8 cellular contexts compared by ENCODE assay signal in genomic region chr4:113547487-113548042, GRCh38.
DNase-seq lines count a peak whose midpoint lies in the region; ATAC-seq, FAIRE-seq and TF ChIP-seq lines count a peak whose summit lies in the region.

No MANE protein-coding gene starts in this region.

- peaks cover 17% of the 10 kb centered on the region for H3K4me1 Mint-ChIP-seq in activated naive CD4-positive, alpha-beta T cell treated with anti-CD3 and anti-CD28 coated beads for 36 hours (ENCODE audit: low read depth)

- H3K36me3 ChIP-seq in pancreas (no peaks in the 10 kb centered on the region), tibial nerve (peaks cover 0 to 9% (median 0%) of the 10 kb centered on the region in 3 donors)

- H3K9me3 ChIP-seq in pancreas (no peaks in the 10 kb centered on the region), tibial nerve (no peaks in the 10 kb centered on the region)

- no peak overlapping the region for H3K4me3 Mint-ChIP-seq in activated naive CD4-positive, alpha-beta T cell treated with anti-CD3 and anti-CD28 coated beads for 36 hours

- no peaks in the 10 kb centered on the region for H3K27me3 Mint-ChIP-seq in activated naive CD4-positive, alpha-beta T cell treated with anti-CD3 and anti-CD28 coated beads for 36 hours (ENCODE audit: low read depth)

- TF ChIP-seq POLR2A in tibial nerve (IDR thresholded peaks at IDR 0.05): no peak

- H3K4me1 ChIP-seq in pancreas (no peaks in the 10 kb centered on the region), tibial nerve (peaks cover 0 to 16% (median 2%) of the 10 kb centered on the region in 4 donors)

- DNase-seq in NCI-H1048 (lab: John Stamatoyannopoulos, UW) (peak; percentile 77), SK-N-DZ (ENCODE audit: low spot score) (peak; percentile 81), globus pallidus (ENCODE audit: low spot score) (peak; percentile 85), pancreas (peak; percentile 81 to 92 (median 88)), tibial nerve (ENCODE audit: low spot score in 2 of 2) (peak; percentile 76 to 88)
- DNase-seq in activated naive CD4-positive, alpha-beta T cell treated with anti-CD3 and anti-CD28 coated beads for 36 hours: peak; percentile 97

- TF ChIP-seq EP300 in tibial nerve (IDR thresholded peaks at IDR 0.05): peak; percentile 28 to 88

- TF ChIP-seq CTCF in GM12872 (IDR thresholded peaks at IDR 0.05; ENCODE audit: insufficient read depth, low read depth, low read length) (peak; percentile 96), pancreas (IDR thresholded peaks at IDR 0.05) (peak; percentile 87 to 98 (median 94)), tibial nerve (IDR thresholded peaks at IDR 0.05) (peak; percentile 91 to 98 (median 92))

- FAIRE-seq in pancreas (lab: Jason Lieb, UNC): peak; percentile 96

- H3K4me3 ChIP-seq in pancreas (no peak overlapping the region), tibial nerve (no peak overlapping the region)

- intact Hi-C loops in activated naive CD4-positive, alpha-beta T cell treated with anti-CD3 and anti-CD28 coated beads for 36 hours (cut with micrococcal nuclease): loop anchor here (1.0 to 2.0 kb wide), 17 partner anchors 8 to 524 kb away; no protein-coding TSS in a partner anchor
- intact Hi-C loops in pancreas (cut with DNase I): no loop called here

- CTCF ChIA-PET in activated naive CD4-positive, alpha-beta T cell treated with anti-CD3 and anti-CD28 coated beads for 36 hours (lab: Charles Lee): interaction anchor here (0.5 to 2.8 kb wide), 28 partner anchors 9 to 224 kb away, joined by 3 to 11 read pairs (median 4); no protein-coding TSS in a partner anchor

- peak overlapping the region; percentile 8 for H3K27ac Mint-ChIP-seq in activated naive CD4-positive, alpha-beta T cell treated with anti-CD3 and anti-CD28 coated beads for 36 hours

- ATAC-seq in HG02610 (IDR thresholded peaks at IDR 0.05; ENCODE audit: unreplicated experiment) (peak; percentile 100), pancreas (peak; percentile 99 to 100 (median 99))

- H3K27ac ChIP-seq in pancreas: peak overlapping the region in 2 of 4 donors; percentile 66 to 70
- H3K27ac ChIP-seq in tibial nerve: peak overlapping the region; percentile 46 to 74 (median 69)

- no peaks in the 10 kb centered on the region for H3K27me3 ChIP-seq in pancreas
- H3K27me3 ChIP-seq in tibial nerve: no peaks in the 10 kb centered on the region

- no peaks in the 10 kb centered on the region for H3K9me3 Mint-ChIP-seq in activated naive CD4-positive, alpha-beta T cell treated with anti-CD3 and anti-CD28 coated beads for 36 hours

- 13% methylated on average over 5 of the region's 5 CpGs for WGBS in pancreas, 2 donors
- WGBS in tibial nerve, 2 donors: 13 to 14% methylated on average over 5 of the region's 5 CpGs

- H3K36me3 Mint-ChIP-seq in activated naive CD4-positive, alpha-beta T cell treated with anti-CD3 and anti-CD28 coated beads for 36 hours (ENCODE audit: low read depth): peaks cover 19% of the 10 kb centered on the region
